13 cellular contexts compared by ENCODE assay signal in the genomic region with DNA sequence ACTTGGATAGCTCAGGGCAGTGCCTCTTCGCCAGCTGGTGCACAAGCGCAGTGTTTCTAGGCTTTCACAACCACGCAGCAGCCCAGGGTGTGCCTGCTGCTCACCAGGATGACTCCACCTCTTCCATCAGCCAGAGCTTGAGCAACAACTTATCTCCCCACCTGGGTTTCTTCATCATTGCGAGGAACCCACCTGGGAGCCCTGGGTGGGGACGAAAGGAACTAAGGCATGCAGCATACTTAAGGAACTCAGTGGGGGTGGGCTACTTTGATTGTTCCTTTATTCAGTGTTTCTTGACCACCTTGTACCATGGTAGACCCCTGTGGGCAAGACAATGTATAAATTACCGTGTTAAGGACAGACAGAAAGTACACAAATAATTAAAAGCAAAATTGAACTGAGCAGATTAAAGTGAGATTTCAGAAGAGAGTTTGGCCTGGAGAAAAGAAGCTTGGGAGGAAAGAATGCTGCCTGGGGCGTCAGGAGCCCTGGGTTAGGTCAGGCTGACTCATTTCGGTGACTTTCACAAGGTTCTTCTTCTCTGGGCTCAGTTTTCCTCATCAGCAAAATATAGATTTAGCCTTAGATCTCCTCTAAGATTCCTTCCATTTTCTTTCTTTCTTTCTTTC. TPM values are rescaled to one million over a fixed set of nuclear protein-coding genes. Genes with fewer than 3 reads are reported as not detected.
A peak's percentile ranks its signal among the peaks of the same experiment; 100 is the strongest.
DNase-seq lines count a peak whose midpoint lies in the region; ATAC-seq and TF ChIP-seq lines count a peak whose summit lies in the region.
"Had no signal": no experiment of that assay in that cellular context is flagged by ENCODE, and none has a peak within 500 bp of the region (broad histone marks: within the 10 kb centered on the region; RNA-seq: fewer than 3 reads in every experiment).

No MANE protein-coding gene starts in this region.

- H3K36me3 Mint-ChIP-seq in WTC11 (no peaks in the 10 kb centered on the region), type B pancreatic cell (no peaks in the 10 kb centered on the region)
- H3K36me3 Mint-ChIP-seq: naive thymus-derived CD8-positive, alpha-beta T cell had no signal

- no peak overlapping the region for H3K4me3 Mint-ChIP-seq in WTC11
- peak overlapping the region; percentile 59 for H3K4me3 Mint-ChIP-seq in type B pancreatic cell
- H3K4me3 Mint-ChIP-seq: central memory CD8-positive, alpha-beta T cell; naive thymus-derived CD8-positive, alpha-beta T cell had no signal

- CTCF ChIA-PET in WTC11 (lab: Charles Lee), result interaction anchor here (0.6 to 4.6 kb wide), 12 partner anchors 9 to 101 kb away, joined by 3 to 31 read pairs (median 6); a partner anchor contains a TSS

- peaks cover 30% of the 10 kb centered on the region for H3K27me3 Mint-ChIP-seq in WTC11 (ENCODE audit: low read depth)
- no peaks in the 10 kb centered on the region for H3K27me3 Mint-ChIP-seq in type B pancreatic cell

- H3K9me3 Mint-ChIP-seq in WTC11 (no peaks in the 10 kb centered on the region), type B pancreatic cell (no peaks in the 10 kb centered on the region)
- H3K9me3 Mint-ChIP-seq: central memory CD8-positive, alpha-beta T cell; naive thymus-derived CD8-positive, alpha-beta T cell had no signal

- ATAC-seq in WTC11 (peak; percentile 68), HG03571 (IDR thresholded peaks at IDR 0.05; ENCODE audit: unreplicated experiment) (no peak)
- ATAC-seq: naive thymus-derived CD8-positive, alpha-beta T cell had no signal

- H3K4me1 Mint-ChIP-seq in WTC11 (peaks cover 34% of the 10 kb centered on the region), type B pancreatic cell (ENCODE audit: unreplicated experiment) (peaks cover 51% of the 10 kb centered on the region)
- H3K4me1 Mint-ChIP-seq: central memory CD8-positive, alpha-beta T cell; naive thymus-derived CD8-positive, alpha-beta T cell had no signal

- POLR2A ChIA-PET in WTC11 (lab: Charles Lee), result interaction anchor here (0.6 to 1.6 kb wide), 3 partner anchors 23 to 1848 kb away, joined by 3 to 5 read pairs (median 3); a partner anchor contains a TSS

- DNase-seq in HPDE6-E6E7 (ENCODE audit: extremely low spot score) (peak; percentile 94), WTC11 (ENCODE audit: low spot score) (no peak), fibroblast of the conjunctiva (ENCODE audit: low read depth) (peak; percentile 10), type B pancreatic cell (ENCODE audit: extremely low spot score, unreplicated experiment) (no peak), foreskin melanocyte (no peak), NCI-H524 treated with DMSO at 0.1 percent for 48 hours (lab: John Stamatoyannopoulos, UW) (no peak)
- DNase-seq: GDM1; naive thymus-derived CD8-positive, alpha-beta T cell; NCI-H2081 treated with DMSO at 0.1 percent for 48 hours; stimulated activated CD4-positive, alpha-beta T cell treated with anti-CD3 and anti-CD28 coated beads, Interleukin-2, amount 100 ng/mL, for 24 hours; substantia nigra had no signal

- H3K27ac Mint-ChIP-seq in WTC11 (peak overlapping the region; percentile 86; the same call in 1 of the 2 replicates), type B pancreatic cell (peak overlapping the region; percentile 95)

- TF ChIP-seq CTCF in WTC11 (IDR thresholded peaks at IDR 0.05) (no peak), type B pancreatic cell (conservative IDR thresholded peaks at IDR 0.05) (no peak)

TF ChIP-seq in WTC11, 78 proteins besides CTCF, POLR2A, EP300 and RAD21:
- TF ChIP-seq RELA (CRISPR knock-in tag; IDR thresholded peaks at IDR 0.05; ENCODE audit: borderline replicate concordance) (no peak), ZNF423 (CRISPR knock-in tag; IDR thresholded peaks at IDR 0.05) (peak; percentile 77)

RNA-seq across cellular contexts. Expression of a gene that starts 22.9 kb away (rescaled TPM):
- total RNA-seq in WTC11 (2021) (461 to 525 TPM (median 465 TPM) in 3 replicates), type B pancreatic cell (ENCODE audit: low replicate concordance) (480 and 1,293 TPM in 2 replicates)

RNA-seq across cellular contexts. Expression of a gene that starts 34.4 kb away (rescaled TPM):
- total RNA-seq in WTC11 (2021) (730 to 860 TPM (median 838 TPM) in 3 replicates), type B pancreatic cell (ENCODE audit: low replicate concordance) (450 and 521 TPM in 2 replicates)

Comparison
In these comparisons a context has a peak if more than half of its experiments do, and no peak if none do; other contexts are left out.
1. DNase-seq: peak in HPDE6-E6E7 (single experiment) and fibroblast of the conjunctiva (single experiment); none in WTC11 (single experiment), type B pancreatic cell (single experiment), foreskin melanocyte (single experiment) and NCI-H524 treated with DMSO at 0.1 percent for 48 hours (single experiment).